ENCODE assay signal across 23 cellular contexts in the genomic region with DNA sequence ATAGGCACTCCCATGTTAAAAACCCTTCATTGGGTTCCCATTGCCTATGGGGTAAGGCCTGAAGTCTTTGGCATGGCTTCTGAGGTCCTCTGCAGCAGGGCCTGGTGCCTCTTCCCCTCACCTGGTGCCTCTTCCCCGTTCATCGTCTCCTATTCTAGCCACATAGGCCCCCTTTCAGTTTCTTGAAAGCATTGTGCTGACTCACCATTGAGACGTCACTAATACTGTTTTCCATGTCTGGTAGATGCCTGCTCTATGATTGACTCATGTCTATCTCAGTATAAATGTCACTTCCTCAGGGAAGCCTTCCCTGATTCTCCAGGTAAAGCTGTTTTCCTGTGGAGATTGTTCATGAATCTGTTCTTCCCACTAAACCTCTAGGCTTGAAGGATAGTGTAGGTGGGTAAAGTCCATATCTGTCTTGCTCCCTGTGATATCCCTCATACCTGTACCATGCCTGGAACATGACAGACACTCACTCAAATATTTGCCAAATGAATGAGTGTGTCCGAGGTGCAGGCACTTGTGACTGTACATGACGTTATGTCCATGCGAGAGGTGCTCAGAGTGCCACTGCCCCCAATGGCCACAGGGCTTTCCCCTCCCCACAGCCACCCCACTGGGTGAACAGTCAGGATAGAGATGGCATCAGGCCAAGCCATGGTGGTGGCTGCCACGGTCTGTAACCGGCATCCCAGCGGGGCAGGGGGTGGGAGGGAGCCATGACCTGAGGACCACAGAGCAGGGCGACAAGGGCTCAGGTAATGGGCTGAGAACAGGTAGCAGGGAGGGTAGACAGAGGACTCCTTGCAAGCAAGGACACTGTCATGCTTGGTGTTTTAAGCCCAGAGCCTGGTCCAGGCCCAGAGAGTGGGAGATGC.
"Had no signal": no experiment of that assay in that cellular context is flagged by ENCODE, and none has a peak within 500 bp of the region (broad histone marks: within the 10 kb centered on the region; RNA-seq: fewer than 3 reads in every experiment).

No MANE protein-coding gene starts in this region.

- H3K9me3 Mint-ChIP-seq: activated naive CD4-positive, alpha-beta T cell treated with anti-CD3 and anti-CD28 coated beads, Interleukin-2, amount 50 U/mL, for 24 hours; activated naive CD8-positive, alpha-beta T cell treated with anti-CD3 and anti-CD28 coated beads, Interleukin-2, amount 50 U/mL, for 24 hours; T-helper 1 cell treated with Interleukin-12 subunit alpha and Interleukin-12 subunit beta and Interleukin-4 antibody, amounts not matched to agents 30 μg/mL and 1 μg/mL, for 36 hours had no signal

- H3K4me3 ChIP-seq: cardiac muscle cell had no signal

- H3K4me1 Mint-ChIP-seq: activated naive CD4-positive, alpha-beta T cell treated with anti-CD3 and anti-CD28 coated beads, Interleukin-2, amount 50 U/mL, for 24 hours; activated naive CD8-positive, alpha-beta T cell treated with anti-CD3 and anti-CD28 coated beads, Interleukin-2, amount 50 U/mL, for 24 hours; brain; WTC11 had no signal

- H3K4me3 Mint-ChIP-seq: activated CD8-positive, alpha-beta T cell treated with anti-CD3 and anti-CD28 coated beads, Interleukin-2, amount 10 ng/mL, durations not matched to agents 7 days and 5 days; activated naive CD4-positive, alpha-beta T cell treated with anti-CD3 and anti-CD28 coated beads, Interleukin-2, amount 50 U/mL, for 24 hours; activated naive CD8-positive, alpha-beta T cell treated with anti-CD3 and anti-CD28 coated beads, Interleukin-2, amount 50 U/mL, for 24 hours; brain; T-helper 1 cell treated with Interleukin-12 subunit alpha and Interleukin-12 subunit beta and Interleukin-4 antibody, amounts not matched to agents 30 μg/mL and 1 μg/mL, for 36 hours; WTC11 had no signal

- H3K27me3 ChIP-seq: cardiac muscle cell had no signal

- H3K36me3 Mint-ChIP-seq: activated naive CD4-positive, alpha-beta T cell treated with anti-CD3 and anti-CD28 coated beads, Interleukin-2, amount 50 U/mL, for 24 hours; brain; WTC11 had no signal

- ATAC-seq: activated CD8-positive, alpha-beta T cell treated with anti-CD3 and anti-CD28 coated beads, Interleukin-2, amount 10 ng/mL, durations not matched to agents 7 days and 5 days; activated naive CD8-positive, alpha-beta T cell treated with anti-CD3 and anti-CD28 coated beads, Interleukin-2, amount 50 U/mL, for 24 hours; PC-3; WTC11 had no signal

- H3K36me3 ChIP-seq: cardiac muscle cell had no signal

- H3K27ac Mint-ChIP-seq: activated CD8-positive, alpha-beta T cell treated with anti-CD3 and anti-CD28 coated beads, Interleukin-2, amount 10 ng/mL, durations not matched to agents 7 days and 5 days; activated naive CD4-positive, alpha-beta T cell treated with anti-CD3 and anti-CD28 coated beads, Interleukin-2, amount 50 U/mL, for 24 hours; activated naive CD8-positive, alpha-beta T cell treated with anti-CD3 and anti-CD28 coated beads, Interleukin-2, amount 50 U/mL, for 24 hours; T-helper 1 cell treated with Interleukin-12 subunit alpha and Interleukin-12 subunit beta and Interleukin-4 antibody, amounts not matched to agents 30 μg/mL and 1 μg/mL, for 36 hours; WTC11 had no signal

- DNase-seq: activated CD4-positive, alpha-beta T cell treated with anti-CD3 and anti-CD28 coated beads for 48 hours; activated CD4-positive, alpha-beta T cell treated with anti-CD3 and anti-CD28 coated beads, Interleukin-2, amount 50 U/mL, for 4 hours; activated CD4-positive, CD25-positive, alpha-beta regulatory T cell treated with anti-CD3 and anti-CD28 coated beads, Interleukin-2, amount 50 U/mL, for 72 hours; activated CD8-positive, alpha-beta memory T cell treated with anti-CD3 and anti-CD28 coated beads, Interleukin-2, amount 50 U/mL, for 48 hours; activated CD8-positive, alpha-beta T cell treated with anti-CD3 and anti-CD28 coated beads, Interleukin-2, amount 10 ng/mL, durations not matched to agents 7 days and 5 days; activated naive CD4-positive, alpha-beta T cell; activated naive CD8-positive, alpha-beta T cell treated with anti-CD3 and anti-CD28 coated beads, Interleukin-2, amount 50 U/mL, for 24 hours; activated T-cell treated with anti-CD3 and anti-CD28 coated beads, Interleukin-2, amount 50 U/mL, for 1 hour; amniotic stem cell; Karpas-422; MM.1S; NCI-H1105; NCI-H1436; NCI-H1694 treated with DMSO at 0.1 percent for 48 hours; NCI-H2081; NCI-H524; PC-3; SHP77 treated with DMSO at 0.1 percent for 48 hours had no signal

- H3K27ac ChIP-seq: cardiac muscle cell had no signal
